Comparison of ENCODE assay signal across 2 cellular contexts in genomic region chrX:19659929-19660328, GRCh38.
TF ChIP-seq lines count a peak whose summit lies in the region.

No MANE protein-coding gene starts in this region.

TF ChIP-seq in A549, 52 proteins besides CTCF, POLR2A, EP300 and RAD21:
- TF ChIP-seq FOXS1 (CRISPR knock-in tag; IDR thresholded peaks at IDR 0.05) (no peak), POLR2AphosphoS2 (conservative IDR thresholded peaks at IDR 0.05; ENCODE audit: low read length) (no peak), BHLHE40 (IDR thresholded peaks at IDR 0.05; ENCODE audit: low read depth, low read length) (no peak), CEBPB (IDR thresholded peaks at IDR 0.05) (peak in 1 of 2 experiments; percentile 66; a peak in 3 of 4 replicates), CHD4 (IDR thresholded peaks at IDR 0.05; ENCODE audit: borderline replicate concordance) (no peak)

TF ChIP-seq in H1, 55 proteins besides CTCF, POLR2A, EP300 and RAD21:
- 0 out of 2 replicates have a peak, but pooled peaks have one; percentile 36 for TF ChIP-seq CEBPB (IDR thresholded peaks at IDR 0.05; ENCODE audit: low read depth, low read length)
- no peak for TF ChIP-seq KDM1A (IDR thresholded peaks at IDR 0.05; ENCODE audit: borderline replicate concordance, low read length)
